Comparison of ENCODE assay signal across 18 cellular contexts in genomic region chr3:72065236-72065635, GRCh38.
A peak's percentile ranks its signal among the peaks of the same experiment; 100 is the strongest.
DNase-seq lines count a peak whose midpoint lies in the region; ATAC-seq and TF ChIP-seq lines count a peak whose summit lies in the region.
"Had no signal": no experiment of that assay in that cellular context is flagged by ENCODE, and none has a peak within 500 bp of the region (broad histone marks: within the 10 kb centered on the region; RNA-seq: fewer than 3 reads in every experiment).

No MANE protein-coding gene starts in this region.

- H3K4me1 ChIP-seq in osteoblast (ENCODE audit: insufficient read depth, low read length), result no peaks in the 10 kb centered on the region
- H3K4me1 ChIP-seq: HAP-1 had no signal

- H4K20me1 ChIP-seq in osteoblast (ENCODE audit: insufficient read depth, low read length), result no peaks in the 10 kb centered on the region

- DNase-seq in SK-MEL-5 (ENCODE audit: low read depth, low spot score), result peak; percentile 10
- DNase-seq in globus pallidus (ENCODE audit: low spot score), result peak; percentile 82
- peak; percentile 43 for DNase-seq in osteoblast (ENCODE audit: insufficient read length, low spot score, missing footprints)
- no peak for DNase-seq in NCI-H774 (lab: John Stamatoyannopoulos, UW)
- DNase-seq in NCI-H2107 (lab: John Stamatoyannopoulos, UW), result no peak
- DNase-seq: BE2C; C1 segment of cervical spinal cord; CD4-positive, CD25-positive, alpha-beta regulatory T cell; CD8-positive, alpha-beta memory T cell; COR-L47; DMS 273 treated with DMSO at 0.1 percent for 48 hours; DMS53; DND-41; EL; GM23248 had no signal

- TF ChIP-seq CTCF in osteoblast (IDR thresholded peaks at IDR 0.05; ENCODE audit: extremely low read depth, low read depth, low read length), result no peak

- no peaks in the 10 kb centered on the region for H3K27me3 ChIP-seq in osteoblast (ENCODE audit: insufficient read depth, low read length)
- H3K27me3 ChIP-seq: BE2C had no signal

- no peak overlapping the region for H3K4me2 ChIP-seq in osteoblast (ENCODE audit: insufficient read depth, low read length)

- no peaks in the 10 kb centered on the region for H3K36me3 ChIP-seq in osteoblast (ENCODE audit: insufficient read depth, low read length)
- H3K36me3 ChIP-seq: BE2C, HAP-1 had no signal

- in situ Hi-C loops in SK-MEL-5 (cut with HindIII; ENCODE audit: low pct_unique_long_range_greater_than_20kb, low sequenced_read_pairs), result no loop called here

- no peak overlapping the region for H2AFZ ChIP-seq in osteoblast (ENCODE audit: low read length)
- H2AFZ ChIP-seq: GM23248 had no signal

- no peaks in the 10 kb centered on the region for H3K9me3 ChIP-seq in osteoblast (ENCODE audit: low read depth, low read length)
- H3K9me3 ChIP-seq: HAP-1 had no signal

- no peak overlapping the region for H3K4me3 ChIP-seq in osteoblast (ENCODE audit: insufficient read depth, low read length)
- H3K4me3 ChIP-seq: GM23248, HAP-1 had no signal

- no peak overlapping the region for H3K27ac ChIP-seq in osteoblast (ENCODE audit: low read depth, low read length)
- H3K27ac ChIP-seq: GM23248 had no signal

- no peaks in the 10 kb centered on the region for H3K79me2 ChIP-seq in osteoblast (ENCODE audit: insufficient read depth, low read length)

- no peak for ATAC-seq in GM19035 (IDR thresholded peaks at IDR 0.05; ENCODE audit: unreplicated experiment)
- ATAC-seq: HepG2 had no signal

Comparison
In these comparisons a context has a peak if more than half of its experiments do, and no peak if none do; other contexts are left out.
1. DNase-seq: peak in SK-MEL-5 (single experiment), globus pallidus (single experiment) and osteoblast (single experiment); none in NCI-H774 (single experiment) and NCI-H2107 (single experiment).